In the genomic region with DNA sequence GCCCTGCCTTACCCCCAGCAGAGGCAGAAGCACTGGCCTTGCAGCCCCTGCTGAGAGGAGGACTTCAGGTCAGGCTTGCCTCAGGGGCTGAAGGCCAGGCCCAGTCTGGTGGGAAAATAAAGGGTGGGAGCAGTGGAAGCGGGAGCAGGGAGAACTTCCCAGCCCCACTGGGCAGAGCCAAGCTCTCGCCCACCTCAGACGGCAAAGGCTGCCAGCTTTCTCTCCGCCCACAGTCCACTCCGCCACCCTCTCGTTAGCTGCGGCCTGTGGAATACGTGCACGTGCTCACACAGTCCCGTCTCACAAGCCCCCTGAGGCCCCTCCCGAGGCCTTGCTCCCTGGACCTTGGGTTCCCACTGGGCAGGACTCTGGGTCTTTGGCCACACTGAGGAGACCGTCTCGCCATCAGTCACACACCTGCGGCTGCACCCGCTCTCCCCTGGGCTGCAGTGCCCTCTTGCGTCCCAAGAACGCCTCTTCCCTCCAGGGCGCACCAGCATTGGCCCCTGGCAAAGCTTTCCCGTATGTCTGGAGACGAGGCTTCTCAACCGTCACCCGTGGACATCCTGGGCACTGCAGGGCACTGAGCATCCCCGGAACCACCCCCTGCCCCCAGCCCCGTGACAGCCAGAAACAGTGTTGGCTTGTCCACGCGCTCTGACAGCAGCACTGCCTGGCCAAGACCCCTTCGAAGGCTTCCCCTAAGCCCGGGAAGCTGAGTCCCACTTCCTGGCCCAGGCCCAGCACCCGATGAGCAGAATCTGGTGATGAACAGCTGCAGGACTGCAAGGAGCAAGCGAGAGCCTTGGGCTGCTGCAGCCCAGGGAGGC, we compare ENCODE assay signal across 8 cellular contexts. TPM values are rescaled to one million over a fixed set of nuclear protein-coding genes. Genes with fewer than 3 reads are reported as not detected.
DNase-seq lines count a peak whose midpoint lies in the region; ATAC-seq and TF ChIP-seq lines count a peak whose summit lies in the region.

No MANE protein-coding gene starts in this region.

- H3K9me3 ChIP-seq in ovary (no peaks in the 10 kb centered on the region), upper lobe of right lung (no peaks in the 10 kb centered on the region)

- intact Hi-C loops in ovary (cut with DNase I), result loop anchor here in 1 of 4 donors (5.0 kb wide), 1 partner anchor 255 kb away; no protein-coding TSS in a partner anchor
- intact Hi-C loops in upper lobe of right lung (cut with DNase I), result no loop called here

- H3K27ac ChIP-seq in ovary (no peak overlapping the region), upper lobe of right lung (no peak overlapping the region)

- peak; percentile 74 to 92 (median 90) for DNase-seq in NCI-H1417 (lab: John Stamatoyannopoulos, UW)
- DNase-seq in NCI-H1417 treated with DMSO at 0.1 percent for 48 hours (lab: John Stamatoyannopoulos, UW), result no peak
- peak; percentile 62 for DNase-seq in LNCaP clone FGC (ENCODE audit: low read depth)
- peak; percentile 77 to 87 for DNase-seq in SHP77 (lab: John Stamatoyannopoulos, UW)
- DNase-seq in activated gamma-delta T cell treated with anti-CD3 and anti-CD28 coated beads, Interleukin-2, amount 50 U/mL, for 16 hours (ENCODE audit: low read depth), result peak; percentile 58
- DNase-seq in foreskin melanocyte, result peak; percentile 35
- DNase-seq in ovary, result peak; percentile 61 to 78 (median 72)
- peak; percentile 89 for DNase-seq in upper lobe of right lung

- peak; percentile 97 for TF ChIP-seq CTCF in LNCaP clone FGC (IDR thresholded peaks at IDR 0.05; ENCODE audit: control insufficient read depth, extremely low read depth, insufficient read depth)
- TF ChIP-seq CTCF in ovary (IDR thresholded peaks at IDR 0.05), result peak in 2 of 3 donors; percentile 37 to 51
- TF ChIP-seq CTCF in upper lobe of right lung (IDR thresholded peaks at IDR 0.05), result peak; percentile 83

- ATAC-seq in upper lobe of right lung, result peak; percentile 91

- WGBS in ovary, 3 donors, result 17 to 22% (median 20%) methylated on average over 29 to 30 of the region's 30 CpGs

- no peak for TF ChIP-seq POLR2A in ovary (IDR thresholded peaks at IDR 0.05)

- H3K4me3 ChIP-seq in LNCaP clone FGC (ENCODE audit: low read depth, low read length), result no peak overlapping the region
- H3K4me3 ChIP-seq in ovary, result no peak overlapping the region
- H3K4me3 ChIP-seq in upper lobe of right lung, result no peak overlapping the region

- no peaks in the 10 kb centered on the region for H3K4me1 ChIP-seq in ovary (ENCODE audit: insufficient read depth)
- H3K4me1 ChIP-seq in upper lobe of right lung, result no peaks in the 10 kb centered on the region

- H3K36me3 ChIP-seq in ovary (no peaks in the 10 kb centered on the region), upper lobe of right lung (peaks cover 7% of the 10 kb centered on the region)

- TF ChIP-seq EP300 in ovary (IDR thresholded peaks at IDR 0.05), result no peak

- H3K27me3 ChIP-seq in ovary (no peaks in the 10 kb centered on the region), upper lobe of right lung (peaks cover 5% of the 10 kb centered on the region)

RNA-seq across cellular contexts. Expression of a gene that starts 8.3 kb away (rescaled TPM):
- total RNA-seq in ovary (10 to 100 TPM; 38.9 to 57.7 (median 40.9) TPM), upper lobe of right lung (39.0 TPM)
- polyA plus RNA-seq in ovary, result 10 to 100 TPM; 28.4 to 53.0 TPM

RNA-seq across cellular contexts. Expression of a gene that starts 9.6 kb away (rescaled TPM):
- total RNA-seq in ovary (10 to 100 TPM; 13.7 to 27.2 (median 24.0) TPM), upper lobe of right lung (28.9 TPM)
- 10 to 100 TPM in 1 of 2 donors, 1 to 10 TPM in 1; 3.7 to 21.8 TPM for polyA plus RNA-seq in ovary

RNA-seq across cellular contexts. Expression of a gene that starts 19.7 kb away (rescaled TPM):
- total RNA-seq in ovary (10 to 100 TPM; 13.0 to 39.8 (median 23.2) TPM), upper lobe of right lung (65.2 TPM)
- 10 to 100 TPM; 13.9 to 17.9 TPM for polyA plus RNA-seq in ovary

RNA-seq across cellular contexts. Expression of a gene that starts 34.9 kb away (rescaled TPM):
- total RNA-seq in ovary (100 to 1,000 TPM in 3 of 7 donors, 10 to 100 TPM in 4; 48.8 to 133 (median 93.4) TPM), upper lobe of right lung (45.6 TPM)
- 100 to 1,000 TPM in 1 of 2 donors, 10 to 100 TPM in 1; 72.9 to 117 TPM for polyA plus RNA-seq in ovary

RNA-seq across cellular contexts. Expression of a gene that starts 39.6 kb away (rescaled TPM):
- total RNA-seq in ovary, result 10 to 100 TPM; 10.2 to 23.7 (median 15.1) TPM
- polyA plus RNA-seq in ovary, result 10 to 100 TPM in 1 of 2 donors, 1 to 10 TPM in 1; 2.1 to 13.0 TPM
- 14.2 TPM for total RNA-seq in upper lobe of right lung

Comparison
In these comparisons a context has a peak if more than half of its experiments do, and no peak if none do; other contexts are left out.
1. CTCF ChIP-seq: peak in every context shown above with its lines; median percentile 97 in LNCaP clone FGC; 83 in upper lobe of right lung; 44 in ovary.